9 cellular contexts compared by ENCODE assay signal in the genomic region with DNA sequence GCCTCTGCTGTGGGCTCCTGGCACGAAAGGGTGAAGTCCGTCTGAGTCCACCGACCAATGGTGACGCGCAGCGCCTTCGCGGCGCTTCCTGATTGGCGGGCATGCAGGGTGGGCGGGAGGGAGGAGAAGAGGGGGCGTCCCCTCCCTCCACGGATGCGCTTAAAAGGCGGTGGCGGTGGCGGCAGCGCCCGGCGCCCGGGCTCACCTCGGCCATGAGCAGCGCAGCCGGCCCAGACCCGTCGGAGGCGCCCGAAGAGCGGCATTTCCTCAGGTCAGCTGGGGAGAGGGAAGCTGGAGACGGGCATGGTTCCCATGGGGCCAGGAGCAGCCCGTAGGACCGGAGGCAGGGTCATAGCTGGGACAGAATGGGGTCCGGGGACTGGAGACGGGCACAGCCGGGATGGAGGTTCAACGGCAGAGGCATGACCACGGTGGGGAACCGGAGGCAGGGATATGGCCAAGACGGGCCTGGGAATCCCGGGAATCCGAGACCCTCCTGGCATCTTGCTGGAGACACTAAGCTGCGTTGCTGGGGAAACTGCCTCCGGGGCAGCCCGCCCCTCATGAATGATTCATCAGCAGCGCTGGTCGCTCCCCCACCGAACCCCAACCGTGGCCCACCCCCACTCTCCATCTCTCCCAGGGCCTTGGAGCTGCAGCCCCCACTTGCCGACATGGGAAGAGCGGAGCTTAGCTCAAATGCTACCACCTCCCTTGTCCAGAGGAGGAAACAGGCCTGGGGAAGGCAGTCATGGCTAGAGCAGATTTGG. TPM values are rescaled to one million over a fixed set of nuclear protein-coding genes. Genes with fewer than 3 reads are reported as not detected.
DNase-seq lines count a peak whose midpoint lies in the region; ATAC-seq, FAIRE-seq and TF ChIP-seq lines count a peak whose summit lies in the region.
"Had no signal": no experiment of that assay in that cellular context is flagged by ENCODE, and none has a peak within 500 bp of the region (broad histone marks: within the 10 kb centered on the region; RNA-seq: fewer than 3 reads in every experiment).

A gene with protein sequence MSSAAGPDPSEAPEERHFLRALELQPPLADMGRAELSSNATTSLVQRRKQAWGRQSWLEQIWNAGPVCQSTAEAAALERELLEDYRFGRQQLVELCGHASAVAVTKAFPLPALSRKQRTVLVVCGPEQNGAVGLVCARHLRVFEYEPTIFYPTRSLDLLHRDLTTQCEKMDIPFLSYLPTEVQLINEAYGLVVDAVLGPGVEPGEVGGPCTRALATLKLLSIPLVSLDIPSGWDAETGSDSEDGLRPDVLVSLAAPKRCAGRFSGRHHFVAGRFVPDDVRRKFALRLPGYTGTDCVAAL (plus strand): TSS at position 191 of the 770 bp plus-strand sequence. CDS start 22 bp downstream, at position 213.

- H3K27me3 Mint-ChIP-seq in activated naive CD4-positive, alpha-beta T cell treated with anti-CD3 and anti-CD28 coated beads for 36 hours (ENCODE audit: low read depth), result no peaks in the 10 kb centered on the region
- H3K27me3 Mint-ChIP-seq in central memory CD8-positive, alpha-beta T cell, result no peaks in the 10 kb centered on the region
- no peaks in the 10 kb centered on the region for H3K27me3 Mint-ChIP-seq in type B pancreatic cell

- H3K9me3 Mint-ChIP-seq in activated naive CD4-positive, alpha-beta T cell treated with anti-CD3 and anti-CD28 coated beads for 36 hours, result no peaks in the 10 kb centered on the region
- H3K9me3 Mint-ChIP-seq in central memory CD8-positive, alpha-beta T cell, result no peaks in the 10 kb centered on the region
- H3K9me3 Mint-ChIP-seq in type B pancreatic cell, result no peaks in the 10 kb centered on the region
- H3K9me3 Mint-ChIP-seq: T-helper 2 cell treated with Interferon-gamma antibody and Interleukin-4, amounts not matched to agents 5 μg/mL and 100 μg/mL, for 36 hours had no signal

- FAIRE-seq in GM12891 (lab: Jason Lieb, UNC), result no peak

- H3K27ac Mint-ChIP-seq in activated naive CD4-positive, alpha-beta T cell treated with anti-CD3 and anti-CD28 coated beads for 36 hours, result peak within 1 kb of the TSS; percentile 30
- peak within 1 kb of the TSS; percentile 75 for H3K27ac Mint-ChIP-seq in central memory CD8-positive, alpha-beta T cell (ENCODE audit: low read depth)
- H3K27ac Mint-ChIP-seq in type B pancreatic cell, result no peak within 1 kb of the TSS
- H3K27ac Mint-ChIP-seq: T-helper 2 cell treated with Interferon-gamma antibody and Interleukin-4, amounts not matched to agents 5 μg/mL and 100 μg/mL, for 36 hours had no signal

- no peak for DNase-seq in activated naive CD4-positive, alpha-beta T cell treated with anti-CD3 and anti-CD28 coated beads for 36 hours
- DNase-seq in activated naive CD4-positive, alpha-beta T cell treated with anti-CD3 and anti-CD28 coated beads, Interleukin-2, amount 50 U/mL, for 16 hours, result no peak
- no peak for DNase-seq in central memory CD8-positive, alpha-beta T cell (ENCODE audit: low spot score in 2 of 2)
- DNase-seq in iPS-NIHi11 (ENCODE audit: low spot score) (peak; percentile 75), type B pancreatic cell (ENCODE audit: extremely low spot score, unreplicated experiment) (no peak), amniotic stem cell (lab: John Stamatoyannopoulos, UW) (no peak), GM12891 (ENCODE audit: insufficient read length, low spot score) (no peak)

- ATAC-seq in central memory CD8-positive, alpha-beta T cell (replicated peaks; ENCODE audit: extremely low read depth, poor library complexity, severe bottlenecking), result no peak
- ATAC-seq in GM18873 (IDR thresholded peaks at IDR 0.05; ENCODE audit: low FRiP score, unreplicated experiment), result no peak

- TF ChIP-seq POLR2A in GM12891 (IDR thresholded peaks at IDR 0.05; ENCODE audit: low read depth, low read length), result no peak

- CTCF ChIA-PET in activated naive CD4-positive, alpha-beta T cell treated with anti-CD3 and anti-CD28 coated beads for 36 hours (lab: Charles Lee), result interaction anchor here (0.6 to 5.9 kb wide), 3 partner anchors 99 to 139 kb away, joined by 3 to 46 read pairs (median 4); a partner anchor contains a TSS

- TF ChIP-seq CTCF in type B pancreatic cell (conservative IDR thresholded peaks at IDR 0.05), result no peak

- no peak within 1 kb of the TSS for H3K4me3 Mint-ChIP-seq in activated naive CD4-positive, alpha-beta T cell treated with anti-CD3 and anti-CD28 coated beads for 36 hours
- no peak within 1 kb of the TSS for H3K4me3 Mint-ChIP-seq in central memory CD8-positive, alpha-beta T cell
- no peak within 1 kb of the TSS for H3K4me3 Mint-ChIP-seq in type B pancreatic cell
- H3K4me3 Mint-ChIP-seq: T-helper 2 cell treated with Interferon-gamma antibody and Interleukin-4, amounts not matched to agents 5 μg/mL and 100 μg/mL, for 36 hours had no signal

- peaks cover 8% of the 10 kb centered on the region for H3K4me1 Mint-ChIP-seq in activated naive CD4-positive, alpha-beta T cell treated with anti-CD3 and anti-CD28 coated beads for 36 hours (ENCODE audit: low read depth)
- H3K4me1 Mint-ChIP-seq in central memory CD8-positive, alpha-beta T cell, result peaks cover 8% of the 10 kb centered on the region
- H3K4me1 Mint-ChIP-seq in type B pancreatic cell (ENCODE audit: unreplicated experiment), result peaks cover 14% of the 10 kb centered on the region

- peaks cover 5% of the 10 kb centered on the region for H3K36me3 Mint-ChIP-seq in activated naive CD4-positive, alpha-beta T cell treated with anti-CD3 and anti-CD28 coated beads for 36 hours (ENCODE audit: low read depth)
- peaks cover 24% of the 10 kb centered on the region for H3K36me3 Mint-ChIP-seq in central memory CD8-positive, alpha-beta T cell (ENCODE audit: insufficient read depth)
- no peaks in the 10 kb centered on the region for H3K36me3 Mint-ChIP-seq in type B pancreatic cell

- intact Hi-C loops in activated naive CD4-positive, alpha-beta T cell treated with anti-CD3 and anti-CD28 coated beads for 36 hours (cut with micrococcal nuclease), result no loop called here

TF ChIP-seq in GM12891, 5 proteins besides CTCF, POLR2A, EP300 and RAD21:
- TF ChIP-seq TAF1 (IDR thresholded peaks at IDR 0.05; ENCODE audit: low read depth, low read length) (no peak), SPI1 (IDR thresholded peaks at IDR 0.05; ENCODE audit: low read depth, low read length) (no peak), POU2F2 (IDR thresholded peaks at IDR 0.05; ENCODE audit: low read depth, low read length) (no peak), POLR2AphosphoS5 (IDR thresholded peaks at IDR 0.05; ENCODE audit: low read depth, low read length) (no peak), PAX5 (IDR thresholded peaks at IDR 0.05; ENCODE audit: insufficient read depth, low read length, severe bottlenecking) (no peak)

RNA-seq across cellular contexts. Expression of the gene that starts here (rescaled TPM):
- 1 to 10 TPM; 6.5 to 7.2 TPM for total RNA-seq in activated naive CD4-positive, alpha-beta T cell treated with anti-CD3 and anti-CD28 coated beads for 36 hours
- 12.2 and 23.2 TPM in 2 replicates for total RNA-seq in type B pancreatic cell (ENCODE audit: low replicate concordance)
- 4.6 TPM for polyA plus RNA-seq in GM12891 (2012; ENCODE audit: low read depth, missing spikeins)
